ENCODE assay signal across 11 cellular contexts in the genomic region with DNA sequence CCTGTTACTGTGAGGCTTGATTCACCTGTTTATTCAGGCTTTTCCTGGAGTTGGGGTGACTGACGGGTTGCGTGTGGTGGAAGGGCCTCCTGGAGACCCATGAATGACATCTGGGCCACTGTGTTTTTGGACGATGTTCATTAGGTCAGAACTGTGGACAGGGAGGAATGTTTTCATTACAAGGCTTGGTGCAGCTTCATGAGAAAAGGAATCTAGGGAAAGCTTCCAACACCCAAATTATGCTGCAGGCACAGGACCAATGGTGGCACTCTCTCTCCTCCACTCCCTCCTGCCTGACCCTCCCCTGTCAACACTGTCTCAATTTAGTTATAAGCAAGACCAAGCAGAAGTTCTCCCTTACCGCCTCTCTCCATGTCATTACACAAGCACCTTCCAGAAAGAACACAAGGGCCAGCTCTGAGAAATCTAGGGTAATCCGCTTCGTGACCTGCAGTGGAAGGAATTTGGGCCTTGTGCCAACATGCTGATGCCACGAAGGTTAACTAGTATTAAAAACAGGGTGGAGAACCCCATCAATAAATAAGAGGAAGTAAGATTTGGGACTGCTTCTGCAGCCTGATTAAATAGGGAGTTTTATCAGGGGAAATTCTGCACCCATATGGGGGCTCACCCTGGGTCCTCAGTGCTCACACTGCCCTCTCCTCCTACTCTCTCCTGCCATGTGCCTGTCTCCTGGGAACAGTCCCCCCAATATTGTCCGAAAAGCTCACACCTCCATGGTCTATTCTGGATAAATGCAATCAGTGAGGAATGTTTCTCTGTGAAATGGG.
DNase-seq lines count a peak whose midpoint lies in the region; ATAC-seq and TF ChIP-seq lines count a peak whose summit lies in the region.
"Had no signal": no experiment of that assay in that cellular context is flagged by ENCODE, and none has a peak within 500 bp of the region (broad histone marks: within the 10 kb centered on the region; RNA-seq: fewer than 3 reads in every experiment).

No MANE protein-coding gene starts in this region.

- no peaks in the 10 kb centered on the region for H3K9me3 Mint-ChIP-seq in dendritic cell treated with granulocyte-macrophage colony-stimulating factor and Interleukin-4, amounts not matched to agents 40 ng/mL and 50 ng/mL, for 4 days
- H3K9me3 Mint-ChIP-seq in immature natural killer cell: no peaks in the 10 kb centered on the region
- H3K9me3 Mint-ChIP-seq in stimulated activated effector memory CD8-positive, alpha-beta T cell treated with anti-CD3 and anti-CD28 coated beads, Interleukin-12 subunit alpha, Interleukin-12 subunit beta, amount 100 ng/mL, for 72 hours: no peaks in the 10 kb centered on the region

- H3K36me3 Mint-ChIP-seq in dendritic cell treated with granulocyte-macrophage colony-stimulating factor and Interleukin-4, amounts not matched to agents 40 ng/mL and 50 ng/mL, for 4 days (ENCODE audit: low read depth): no peaks in the 10 kb centered on the region
- H3K36me3 Mint-ChIP-seq in immature natural killer cell: no peaks in the 10 kb centered on the region
- no peaks in the 10 kb centered on the region for H3K36me3 Mint-ChIP-seq in stimulated activated effector memory CD8-positive, alpha-beta T cell treated with anti-CD3 and anti-CD28 coated beads, Interleukin-12 subunit alpha, Interleukin-12 subunit beta, amount 100 ng/mL, for 72 hours

- peak; percentile 70 for DNase-seq in LoVo (ENCODE audit: low spot score)
- DNase-seq in lower leg skin (ENCODE audit: low spot score in 2 of 2): peak; percentile 52 to 86
- DNase-seq in dorsolateral prefrontal cortex: no peak
- DNase-seq in immature natural killer cell: no peak
- DNase-seq in NCI-H2081 (lab: John Stamatoyannopoulos, UW): no peak
- no peak for DNase-seq in stimulated activated effector memory CD8-positive, alpha-beta T cell treated with anti-CD3 and anti-CD28 coated beads, Interleukin-12 subunit alpha, Interleukin-12 subunit beta, amount 100 ng/mL, for 72 hours (ENCODE audit: low spot score in 2 of 2)
- DNase-seq: activated naive CD4-positive, alpha-beta T cell treated with anti-CD3 and anti-CD28 coated beads, Interleukin-2, amount 50 U/mL, for 16 hours; NCI-H1417 treated with DMSO at 0.1 percent for 48 hours; stimulated activated CD4-positive, alpha-beta T cell treated with anti-CD3 and anti-CD28 coated beads, Interleukin-2, amount 100 ng/mL, for 48 hours had no signal

- peak overlapping the region; percentile 44 for H3K27ac Mint-ChIP-seq in dendritic cell treated with granulocyte-macrophage colony-stimulating factor and Interleukin-4, amounts not matched to agents 40 ng/mL and 50 ng/mL, for 4 days
- H3K27ac Mint-ChIP-seq in immature natural killer cell: no peak overlapping the region
- H3K27ac Mint-ChIP-seq in stimulated activated effector memory CD8-positive, alpha-beta T cell treated with anti-CD3 and anti-CD28 coated beads, Interleukin-12 subunit alpha, Interleukin-12 subunit beta, amount 100 ng/mL, for 72 hours: no peak overlapping the region

- WGBS in lower leg skin, 2 donors: 12 to 19% methylated on average over 8 of the region's 8 CpGs

- H3K4me1 ChIP-seq in ACC112 (ENCODE audit: control insufficient read depth, insufficient read depth, low read length, unreplicated experiment): peaks cover 23% of the 10 kb centered on the region

- H3K27me3 Mint-ChIP-seq in dendritic cell treated with granulocyte-macrophage colony-stimulating factor and Interleukin-4, amounts not matched to agents 40 ng/mL and 50 ng/mL, for 4 days: no peaks in the 10 kb centered on the region
- peaks cover 0 to 6% (median 2%) of the 10 kb centered on the region in 3 donors for H3K27me3 Mint-ChIP-seq in immature natural killer cell (ENCODE audit: low read depth in 3 of 3)

- intact Hi-C loops in dendritic cell treated with granulocyte-macrophage colony-stimulating factor and Interleukin-4, amounts not matched to agents 40 ng/mL and 50 ng/mL, for 4 days (cut with micrococcal nuclease): loop anchor here (5.0 kb wide), 1 partner anchor 37 kb away; no protein-coding TSS in a partner anchor
- intact Hi-C loops in lower leg skin (cut with DNase I; ENCODE audit: low total_unique reads) (no loop called here), dorsolateral prefrontal cortex (cut with DNase I) (no loop called here)

- H3K79me2 ChIP-seq in ACC112 (ENCODE audit: control insufficient read depth, insufficient read depth, low read length, unreplicated experiment): no peaks in the 10 kb centered on the region

- ATAC-seq in stimulated activated effector memory CD8-positive, alpha-beta T cell treated with anti-CD3 and anti-CD28 coated beads, Interleukin-12 subunit alpha, Interleukin-12 subunit beta, amount 100 ng/mL, for 72 hours: no peak

- no peak overlapping the region for H3K4me3 Mint-ChIP-seq in dendritic cell treated with granulocyte-macrophage colony-stimulating factor and Interleukin-4, amounts not matched to agents 40 ng/mL and 50 ng/mL, for 4 days
- no peak overlapping the region for H3K4me3 Mint-ChIP-seq in immature natural killer cell
- no peak overlapping the region for H3K4me3 Mint-ChIP-seq in stimulated activated effector memory CD8-positive, alpha-beta T cell treated with anti-CD3 and anti-CD28 coated beads, Interleukin-12 subunit alpha, Interleukin-12 subunit beta, amount 100 ng/mL, for 72 hours

- TF ChIP-seq POLR2A in lower leg skin (IDR thresholded peaks at IDR 0.05): no peak

- peaks cover 48% of the 10 kb centered on the region for H3K4me1 Mint-ChIP-seq in dendritic cell treated with granulocyte-macrophage colony-stimulating factor and Interleukin-4, amounts not matched to agents 40 ng/mL and 50 ng/mL, for 4 days (ENCODE audit: low read depth)
- no peaks in the 10 kb centered on the region for H3K4me1 Mint-ChIP-seq in immature natural killer cell
- peaks cover 6% of the 10 kb centered on the region for H3K4me1 Mint-ChIP-seq in stimulated activated effector memory CD8-positive, alpha-beta T cell treated with anti-CD3 and anti-CD28 coated beads, Interleukin-12 subunit alpha, Interleukin-12 subunit beta, amount 100 ng/mL, for 72 hours

- no peaks in the 10 kb centered on the region for H3K27me3 ChIP-seq in ACC112 (ENCODE audit: insufficient read depth, low read length)
- no peaks in the 10 kb centered on the region for H3K27me3 ChIP-seq in dorsolateral prefrontal cortex

- H3K27ac ChIP-seq in ACC112 (ENCODE audit: low read depth, low read length) (peak overlapping the region; percentile 78), dorsolateral prefrontal cortex (peak overlapping the region in 3 of 59 donors; percentile 25 to 65 (median 31))

- no peak for TF ChIP-seq CTCF in lower leg skin (IDR thresholded peaks at IDR 0.05)
- TF ChIP-seq CTCF in dorsolateral prefrontal cortex (IDR thresholded peaks at IDR 0.05 in 54 of 56, conservative IDR thresholded peaks at IDR 0.05 in 2 of 56; ENCODE audit: low read depth in 1 of 56, partially characterized antibody in 56 of 56): no peak

- H3K4me3 ChIP-seq in ACC112 (ENCODE audit: low read depth, low read length) (peak overlapping the region; percentile 32; the same call in 1 of the 2 replicates), lower leg skin (ENCODE audit: low read depth, poor library complexity, severe bottlenecking) (no peak overlapping the region), dorsolateral prefrontal cortex (no peak overlapping the region)

- H3K36me3 ChIP-seq in ACC112 (ENCODE audit: insufficient read depth, low read length): no peaks in the 10 kb centered on the region

- H2AFZ ChIP-seq in ACC112 (ENCODE audit: low read length, unreplicated experiment): no peak overlapping the region

Comparison
In these comparisons a context has a peak if more than half of its experiments do, and no peak if none do; other contexts are left out.
1. DNase-seq: peak in LoVo (single experiment) and lower leg skin (2 of 2); none in dorsolateral prefrontal cortex (0 of 10), immature natural killer cell (0 of 3), NCI-H2081 (0 of 2) and stimulated activated effector memory CD8-positive, alpha-beta T cell treated with anti-CD3 and anti-CD28 coated beads, Interleukin-12 subunit alpha, Interleukin-12 subunit beta, amount 100 ng/mL, for 72 hours (0 of 2).